ENCODE assay signal across 11 cellular contexts in genomic region chr13:42832341-42833153, GRCh38. TPM values are rescaled to one million over a fixed set of nuclear protein-coding genes. Genes with fewer than 3 reads are reported as not detected.
A peak's percentile ranks its signal among the peaks of the same experiment; 100 is the strongest.
DNase-seq lines count a peak whose midpoint lies in the region; ATAC-seq, FAIRE-seq and TF ChIP-seq lines count a peak whose summit lies in the region.
"Had no signal": no experiment of that assay in that cellular context is flagged by ENCODE, and none has a peak within 500 bp of the region (broad histone marks: within the 10 kb centered on the region; RNA-seq: fewer than 3 reads in every experiment).

No MANE protein-coding gene starts in this region.

- FAIRE-seq in HTR-8/SVneo (lab: Jason Lieb, UNC): no peak

- H3K27me3 ChIP-seq in body of pancreas: no peaks in the 10 kb centered on the region
- no peaks in the 10 kb centered on the region for H3K27me3 ChIP-seq in right lobe of liver

- H3K36me3 Mint-ChIP-seq in mesothelial cell of epicardium: no peaks in the 10 kb centered on the region

- TF ChIP-seq POLR2A in body of pancreas (IDR thresholded peaks at IDR 0.05): no peak
- TF ChIP-seq POLR2A in right lobe of liver (IDR thresholded peaks at IDR 0.05): no peak

- H3K9me3 Mint-ChIP-seq in mesothelial cell of epicardium: peaks cover 5% of the 10 kb centered on the region

- H3K4me1 Mint-ChIP-seq in mesothelial cell of epicardium: peaks cover 11% of the 10 kb centered on the region

- 70 to 74% methylated on average over 10 of the region's 10 CpGs for WGBS in body of pancreas, 2 donors
- 36% methylated on average over 10 of the region's 10 CpGs for WGBS in right lobe of liver (ENCODE audit: insufficient coverage, low coverage, low lambda C conversion rate, missing lambda C conversion rate)

- TF ChIP-seq CTCF in body of pancreas (IDR thresholded peaks at IDR 0.05) (no peak), right lobe of liver (IDR thresholded peaks at IDR 0.05) (no peak), mesothelial cell of epicardium (IDR thresholded peaks at IDR 0.05; ENCODE audit: unreplicated experiment) (no peak)

- H3K27ac ChIP-seq in body of pancreas (no peak overlapping the region), right lobe of liver (no peak overlapping the region)

- intact Hi-C loops in body of pancreas (cut with DNase I) (no loop called here), right lobe of liver (cut with DNase I) (no loop called here)

- DNase-seq in AG08396 (ENCODE audit: low spot score) (peak; percentile 51), HK-2 (ENCODE audit: unreplicated experiment) (peak; percentile 56), body of pancreas (peak in 3 of 4 donors; percentile 6 to 41 (median 16)), right lobe of liver (peak in 2 of 3 donors; percentile 49 to 65), mesothelial cell of epicardium (ENCODE audit: low spot score in 2 of 2, unreplicated experiment in 2 of 2) (no peak), NCI-H82 (lab: John Stamatoyannopoulos, UW) (no peak), OCI-M2 (lab: John Stamatoyannopoulos, UW; ENCODE audit: unreplicated experiment) (no peak), HTR-8/SVneo (ENCODE audit: insufficient read length, low spot score) (no peak)
- DNase-seq: activated T-cell treated with anti-CD3 and anti-CD28 coated beads, Interleukin-2, amount 50 U/mL, for 1 hour; stimulated activated CD4-positive, alpha-beta T cell treated with anti-CD3 and anti-CD28 coated beads, Interleukin-12 subunit alpha, Interleukin-12 subunit beta, amount 100 ng/mL, for 4 hours; T-helper 1 cell had no signal

- H3K4me1 ChIP-seq in body of pancreas: no peaks in the 10 kb centered on the region
- peaks cover 0 to 7% (median 0%) of the 10 kb centered on the region in 4 donors for H3K4me1 ChIP-seq in right lobe of liver

- no peak overlapping the region for H3K27ac Mint-ChIP-seq in mesothelial cell of epicardium

- no peaks in the 10 kb centered on the region for H3K36me3 ChIP-seq in body of pancreas (replicated peaks in 1 of 2; ENCODE audit: insufficient read depth in 1 of 2, low read depth in 2 of 2)
- H3K36me3 ChIP-seq in right lobe of liver: no peaks in the 10 kb centered on the region

- no peaks in the 10 kb centered on the region for H3K27me3 Mint-ChIP-seq in mesothelial cell of epicardium (ENCODE audit: low read depth)

- H3K4me3 ChIP-seq in body of pancreas (no peak overlapping the region), right lobe of liver (no peak overlapping the region)

- no peak for ATAC-seq in body of pancreas
- ATAC-seq in right lobe of liver: peak; percentile 66 to 93 (median 76)

- H3K9me3 ChIP-seq in body of pancreas: no peaks in the 10 kb centered on the region
- no peaks in the 10 kb centered on the region for H3K9me3 ChIP-seq in right lobe of liver

- no peak overlapping the region for H3K4me3 Mint-ChIP-seq in mesothelial cell of epicardium

RNA-seq across cellular contexts. Expression of gene FAM216B, which starts 51.2 kb away (rescaled TPM):
- total RNA-seq in body of pancreas: under 1 TPM in 1 of 2 donors, not detected in 1; under 0.01 TPM
- total RNA-seq in right lobe of liver: not detected
- total RNA-seq in mesothelial cell of epicardium: not detected in 3 replicates

Comparison
In these comparisons a context has a peak if more than half of its experiments do, and no peak if none do; other contexts are left out.
1. DNase-seq: peak in AG08396 (single experiment), HK-2 (single experiment), body of pancreas (3 of 4) and right lobe of liver (2 of 3); none in mesothelial cell of epicardium (0 of 2), NCI-H82 (single experiment), OCI-M2 (single experiment) and HTR-8/SVneo (single experiment).